8 cellular contexts compared by ENCODE assay signal in the genomic region with DNA sequence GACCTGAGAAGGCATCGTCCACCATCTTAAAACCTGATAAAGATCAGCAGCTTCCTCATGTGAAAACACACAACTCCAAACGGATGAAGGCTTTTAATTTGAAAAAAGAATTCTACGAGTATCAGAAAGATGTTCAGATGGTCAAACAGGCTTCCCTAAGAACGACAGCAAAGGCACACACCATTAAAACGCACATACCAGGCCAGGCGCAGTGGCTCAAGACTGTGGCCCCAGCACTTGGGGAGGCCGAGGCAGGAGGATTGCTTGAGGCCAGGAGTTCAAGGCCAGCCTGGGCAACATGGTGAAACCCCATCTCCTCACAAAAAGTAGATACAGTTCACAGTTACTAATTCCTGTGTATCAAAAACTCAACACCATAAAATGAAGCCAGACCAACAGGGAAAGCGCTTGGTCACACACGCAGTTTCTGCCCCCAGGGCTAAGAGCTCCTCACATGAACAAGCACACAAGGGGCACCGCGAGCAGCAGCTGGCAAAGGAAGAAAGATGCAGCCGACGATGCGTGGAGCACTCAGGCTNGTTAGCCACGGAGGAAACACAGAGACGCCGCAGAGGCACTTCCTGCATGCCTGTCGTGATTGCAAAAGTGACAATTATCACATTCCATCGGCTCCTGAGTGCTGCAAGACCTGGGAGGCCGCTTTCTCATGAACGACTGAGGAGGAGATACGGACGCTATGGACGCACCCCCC.
DNase-seq lines count a peak whose midpoint lies in the region; ATAC-seq, FAIRE-seq and TF ChIP-seq lines count a peak whose summit lies in the region.

No MANE protein-coding gene starts in this region.

- peak overlapping the region; percentile 40 for H3K4me2 ChIP-seq in smooth muscle cell

- no peaks in the 10 kb centered on the region for H3K9me3 Mint-ChIP-seq in T-cell
- H3K9me3 Mint-ChIP-seq in central memory CD8-positive, alpha-beta T cell, result no peaks in the 10 kb centered on the region

- no peak for FAIRE-seq in HTR-8/SVneo (lab: Jason Lieb, UNC)

- H3K27ac Mint-ChIP-seq in T-cell, result peak overlapping the region; percentile 81 to 87
- H3K27ac Mint-ChIP-seq in central memory CD8-positive, alpha-beta T cell (ENCODE audit: low read depth), result peak overlapping the region; percentile 48

- no peaks in the 10 kb centered on the region for H3K79me2 ChIP-seq in smooth muscle cell (ENCODE audit: low read depth)

- H3K36me3 Mint-ChIP-seq in T-cell, result no peaks in the 10 kb centered on the region
- H3K36me3 Mint-ChIP-seq in central memory CD8-positive, alpha-beta T cell (ENCODE audit: insufficient read depth), result peaks cover 2% of the 10 kb centered on the region

- 45% methylated on average over 21 of the region's 24 CpGs for WGBS in smooth muscle cell (ENCODE audit: low lambda C conversion rate)

- peak; percentile 31 for DNase-seq in CD1c-positive myeloid dendritic cell (ENCODE audit: extremely low spot score)
- DNase-seq in HTR-8/SVneo (ENCODE audit: insufficient read length, low spot score), result peak; percentile 65
- DNase-seq in T-cell, result peak; percentile 15 to 69 (median 48)
- peak in 1 of 2 donors; percentile 21 for DNase-seq in central memory CD8-positive, alpha-beta T cell (ENCODE audit: low spot score in 2 of 2)
- no peak for DNase-seq in smooth muscle cell (lab: John Stamatoyannopoulos, UW; ENCODE audit: unreplicated experiment)

- H2AFZ ChIP-seq in smooth muscle cell (ENCODE audit: low read depth), result no peak overlapping the region

- no peaks in the 10 kb centered on the region for H3K36me3 ChIP-seq in smooth muscle cell (ENCODE audit: low read depth)

- no peaks in the 10 kb centered on the region for H3F3A ChIP-seq in smooth muscle cell (ENCODE audit: low read depth)

- POLR2A ChIA-PET in T-cell (lab: Charles Lee), result no interaction called here

- H3K9ac ChIP-seq in smooth muscle cell (ENCODE audit: low read depth), result no peak overlapping the region

- H3K9me3 ChIP-seq in smooth muscle cell (replicated peaks; ENCODE audit: low read depth), result no peaks in the 10 kb centered on the region

- ATAC-seq in T-cell (replicated peaks in 1 of 4) (peak; percentile 81 to 90 (median 84)), GM21529 (IDR thresholded peaks at IDR 0.05; ENCODE audit: unreplicated experiment) (no peak), GM19452 (IDR thresholded peaks at IDR 0.05; ENCODE audit: unreplicated experiment) (no peak), GM18858 (IDR thresholded peaks at IDR 0.05; ENCODE audit: unreplicated experiment) (no peak)
- peak; percentile 61 for ATAC-seq in central memory CD8-positive, alpha-beta T cell (replicated peaks; ENCODE audit: extremely low read depth, poor library complexity, severe bottlenecking)

- no peak overlapping the region for H3K4me3 ChIP-seq in smooth muscle cell

- H3K27ac ChIP-seq in smooth muscle cell (ENCODE audit: low read depth), result no peak overlapping the region

- peaks cover 10 to 15% (median 10%) of the 10 kb centered on the region in 3 donors for H3K4me1 Mint-ChIP-seq in T-cell
- H3K4me1 Mint-ChIP-seq in central memory CD8-positive, alpha-beta T cell, result peaks cover 5% of the 10 kb centered on the region

- CTCF ChIA-PET in T-cell (lab: Charles Lee), result interaction anchor here in 1 of 2 donors (1.0 kb wide), 1 partner anchor 68 kb away, joined by 5 read pairs; no protein-coding TSS in a partner anchor

- no peaks in the 10 kb centered on the region for H3K4me1 ChIP-seq in smooth muscle cell (ENCODE audit: low read depth)

- H3K4me3 Mint-ChIP-seq in T-cell, result peak overlapping the region; percentile 14 to 75 (median 53)
- H3K4me3 Mint-ChIP-seq in central memory CD8-positive, alpha-beta T cell, result peak overlapping the region; percentile 36

- peaks cover 14% of the 10 kb centered on the region for H3K27me3 ChIP-seq in smooth muscle cell (ENCODE audit: low read depth)

- no peaks in the 10 kb centered on the region for H4K20me1 ChIP-seq in smooth muscle cell (ENCODE audit: low read depth)

- TF ChIP-seq CTCF in smooth muscle cell (IDR thresholded peaks at IDR 0.05; ENCODE audit: borderline replicate concordance, insufficient read depth, poor library complexity, severe bottlenecking), result no peak

- H3K27me3 Mint-ChIP-seq in T-cell, result peaks cover 0 to 15% of the 10 kb centered on the region in 2 donors
- H3K27me3 Mint-ChIP-seq in central memory CD8-positive, alpha-beta T cell, result peaks cover 8% of the 10 kb centered on the region

Comparison
In these comparisons a context has a peak if more than half of its experiments do, and no peak if none do; other contexts are left out.
1. ATAC-seq: peak in T-cell (4 of 4) and central memory CD8-positive, alpha-beta T cell (single experiment); none in GM21529 (single experiment), GM19452 (single experiment) and GM18858 (single experiment).